In genomic region chr1:52925571-52926005, GRCh38 we compare ENCODE assay signal across 12 cellular contexts. TPM values are rescaled to one million over a fixed set of nuclear protein-coding genes. Genes with fewer than 3 reads are reported as not detected.
DNase-seq lines count a peak whose midpoint lies in the region; ATAC-seq, FAIRE-seq and TF ChIP-seq lines count a peak whose summit lies in the region.
"Had no signal": no experiment of that assay in that cellular context is flagged by ENCODE, and none has a peak within 500 bp of the region (broad histone marks: within the 10 kb centered on the region; RNA-seq: fewer than 3 reads in every experiment).

No MANE protein-coding gene starts in this region.

- peak overlapping the region in 1 of 2 donors; percentile 4 for H3K9ac ChIP-seq in kidney (ENCODE audit: low read length in 2 of 2)

- H3K9me3 ChIP-seq in kidney (ENCODE audit: control insufficient read depth in 1 of 2, low read length in 2 of 2) = no peaks in the 10 kb centered on the region
- no peaks in the 10 kb centered on the region for H3K9me3 ChIP-seq in breast epithelium

- TF ChIP-seq CTCF in kidney (IDR thresholded peaks at IDR 0.05; ENCODE audit: borderline replicate concordance, extremely low read depth, insufficient read depth) (no peak), breast epithelium (IDR thresholded peaks at IDR 0.05) (no peak)

- H3K4me3 ChIP-seq in kidney (ENCODE audit: low read length in 2 of 2) (peak overlapping the region; percentile 39 to 46), breast epithelium (no peak overlapping the region)
- H3K4me3 ChIP-seq: coronary artery had no signal

- DNase-seq in NCI-H1694 treated with DMSO at 0.1 percent for 48 hours (lab: John Stamatoyannopoulos, UW) (peak; percentile 4), NCI-H1694 (lab: John Stamatoyannopoulos, UW) (no peak), kidney (no peak), breast epithelium (ENCODE audit: low spot score in 2 of 2) (no peak)
- DNase-seq in activated T-helper 2 cell treated with anti-CD3 and anti-CD28 coated beads, Interferon-gamma antibody, Interleukin-2, Interleukin-4, amounts not matched to agents 10 μg/mL and 5 μg/mL and 100 μg/mL, durations not matched to agents 14 hours and 24 hours and 36 hours (ENCODE audit: low spot score) = no peak
- DNase-seq in stimulated activated effector memory CD8-positive, alpha-beta T cell treated with anti-CD3 and anti-CD28 coated beads, Interleukin-12 subunit alpha, Interleukin-12 subunit beta, amount 100 ng/mL, for 72 hours (ENCODE audit: low spot score in 2 of 2) = no peak
- no peak for DNase-seq in activated naive CD8-positive, alpha-beta T cell treated with anti-CD3 and anti-CD28 coated beads for 36 hours
- DNase-seq: activated effector memory CD4-positive, alpha-beta T cell treated with Interleukin-2 at 50 U/mL for 16 hours; NCI-H187 treated with DMSO at 0.1 percent for 48 hours had no signal

- intact Hi-C loops in activated T-helper 2 cell treated with anti-CD3 and anti-CD28 coated beads, Interferon-gamma antibody, Interleukin-2, Interleukin-4, amounts not matched to agents 10 μg/mL and 5 μg/mL and 100 μg/mL, durations not matched to agents 14 hours and 24 hours and 36 hours (cut with micrococcal nuclease) = loop anchor here (10.0 kb wide), 2 partner anchors 81 to 221 kb away; partner anchors contain the start of gene ZYG11A
- intact Hi-C loops in kidney (cut with DNase I) (no loop called here), breast epithelium (cut with DNase I; ENCODE audit: low total_unique reads) (no loop called here)

- no peak overlapping the region for H3K27ac Mint-ChIP-seq in activated T-helper 2 cell treated with anti-CD3 and anti-CD28 coated beads, Interferon-gamma antibody, Interleukin-2, Interleukin-4, amounts not matched to agents 10 μg/mL and 5 μg/mL and 100 μg/mL, durations not matched to agents 14 hours and 24 hours and 36 hours
- H3K27ac Mint-ChIP-seq in stimulated activated effector memory CD8-positive, alpha-beta T cell treated with anti-CD3 and anti-CD28 coated beads, Interleukin-12 subunit alpha, Interleukin-12 subunit beta, amount 100 ng/mL, for 72 hours = no peak overlapping the region
- no peak overlapping the region for H3K27ac Mint-ChIP-seq in activated naive CD8-positive, alpha-beta T cell treated with anti-CD3 and anti-CD28 coated beads for 36 hours

- H3K27me3 Mint-ChIP-seq in activated T-helper 2 cell treated with anti-CD3 and anti-CD28 coated beads, Interferon-gamma antibody, Interleukin-2, Interleukin-4, amounts not matched to agents 10 μg/mL and 5 μg/mL and 100 μg/mL, durations not matched to agents 14 hours and 24 hours and 36 hours (ENCODE audit: low read depth) = no peaks in the 10 kb centered on the region
- H3K27me3 Mint-ChIP-seq in activated naive CD8-positive, alpha-beta T cell treated with anti-CD3 and anti-CD28 coated beads for 36 hours = no peaks in the 10 kb centered on the region

- H3K27me3 ChIP-seq in breast epithelium = no peaks in the 10 kb centered on the region

- H3K4me3 Mint-ChIP-seq in activated T-helper 2 cell treated with anti-CD3 and anti-CD28 coated beads, Interferon-gamma antibody, Interleukin-2, Interleukin-4, amounts not matched to agents 10 μg/mL and 5 μg/mL and 100 μg/mL, durations not matched to agents 14 hours and 24 hours and 36 hours (ENCODE audit: low read depth) = peak overlapping the region; percentile 69
- peak overlapping the region; percentile 76 for H3K4me3 Mint-ChIP-seq in stimulated activated effector memory CD8-positive, alpha-beta T cell treated with anti-CD3 and anti-CD28 coated beads, Interleukin-12 subunit alpha, Interleukin-12 subunit beta, amount 100 ng/mL, for 72 hours
- H3K4me3 Mint-ChIP-seq in activated naive CD8-positive, alpha-beta T cell treated with anti-CD3 and anti-CD28 coated beads for 36 hours = no peak overlapping the region

- peak; percentile 90 for FAIRE-seq in kidney (lab: Jason Lieb, UNC)
- FAIRE-seq: A204.1 had no signal

- H3K4me1 ChIP-seq in kidney (ENCODE audit: control insufficient read depth in 1 of 2, insufficient read depth in 1 of 2, low read depth in 1 of 2, low read length in 2 of 2) = peaks cover 0 to 11% of the 10 kb centered on the region in 2 donors
- H3K4me1 ChIP-seq in breast epithelium = peaks cover 0 to 9% of the 10 kb centered on the region in 2 donors

- no peak for TF ChIP-seq POLR2A in breast epithelium (IDR thresholded peaks at IDR 0.05)

- ATAC-seq in stimulated activated effector memory CD8-positive, alpha-beta T cell treated with anti-CD3 and anti-CD28 coated beads, Interleukin-12 subunit alpha, Interleukin-12 subunit beta, amount 100 ng/mL, for 72 hours = no peak
- no peak for ATAC-seq in GM19467 (IDR thresholded peaks at IDR 0.05; ENCODE audit: unreplicated experiment)

- H3K27ac ChIP-seq in kidney (ENCODE audit: low read depth in 2 of 2, low read length in 2 of 2) (peak overlapping the region in 1 of 2 donors; percentile 52), breast epithelium (no peak overlapping the region)
- H3K27ac ChIP-seq: coronary artery had no signal

- H3K36me3 Mint-ChIP-seq in activated T-helper 2 cell treated with anti-CD3 and anti-CD28 coated beads, Interferon-gamma antibody, Interleukin-2, Interleukin-4, amounts not matched to agents 10 μg/mL and 5 μg/mL and 100 μg/mL, durations not matched to agents 14 hours and 24 hours and 36 hours (ENCODE audit: low read depth) = peaks cover 4% of the 10 kb centered on the region
- H3K36me3 Mint-ChIP-seq in stimulated activated effector memory CD8-positive, alpha-beta T cell treated with anti-CD3 and anti-CD28 coated beads, Interleukin-12 subunit alpha, Interleukin-12 subunit beta, amount 100 ng/mL, for 72 hours = no peaks in the 10 kb centered on the region
- H3K36me3 Mint-ChIP-seq in activated naive CD8-positive, alpha-beta T cell treated with anti-CD3 and anti-CD28 coated beads for 36 hours = peaks cover 3% of the 10 kb centered on the region

- no peaks in the 10 kb centered on the region for H3K9me3 Mint-ChIP-seq in activated T-helper 2 cell treated with anti-CD3 and anti-CD28 coated beads, Interferon-gamma antibody, Interleukin-2, Interleukin-4, amounts not matched to agents 10 μg/mL and 5 μg/mL and 100 μg/mL, durations not matched to agents 14 hours and 24 hours and 36 hours
- H3K9me3 Mint-ChIP-seq in stimulated activated effector memory CD8-positive, alpha-beta T cell treated with anti-CD3 and anti-CD28 coated beads, Interleukin-12 subunit alpha, Interleukin-12 subunit beta, amount 100 ng/mL, for 72 hours = no peaks in the 10 kb centered on the region
- H3K9me3 Mint-ChIP-seq in activated naive CD8-positive, alpha-beta T cell treated with anti-CD3 and anti-CD28 coated beads for 36 hours = no peaks in the 10 kb centered on the region

- H3K36me3 ChIP-seq in kidney (ENCODE audit: control insufficient read depth in 1 of 2, insufficient read depth in 2 of 2, low read length in 2 of 2) (no peaks in the 10 kb centered on the region), breast epithelium (no peaks in the 10 kb centered on the region)

- peaks cover 20% of the 10 kb centered on the region for H3K4me1 Mint-ChIP-seq in activated T-helper 2 cell treated with anti-CD3 and anti-CD28 coated beads, Interferon-gamma antibody, Interleukin-2, Interleukin-4, amounts not matched to agents 10 μg/mL and 5 μg/mL and 100 μg/mL, durations not matched to agents 14 hours and 24 hours and 36 hours (ENCODE audit: low read depth)
- H3K4me1 Mint-ChIP-seq in stimulated activated effector memory CD8-positive, alpha-beta T cell treated with anti-CD3 and anti-CD28 coated beads, Interleukin-12 subunit alpha, Interleukin-12 subunit beta, amount 100 ng/mL, for 72 hours = peaks cover 19% of the 10 kb centered on the region
- H3K4me1 Mint-ChIP-seq in activated naive CD8-positive, alpha-beta T cell treated with anti-CD3 and anti-CD28 coated beads for 36 hours = peaks cover 11% of the 10 kb centered on the region

RNA-seq across cellular contexts. Expression of gene SCP2, which starts 1.5 kb away (rescaled TPM):
- total RNA-seq in activated T-helper 2 cell treated with anti-CD3 and anti-CD28 coated beads, Interferon-gamma antibody, Interleukin-2, Interleukin-4, amounts not matched to agents 10 μg/mL and 5 μg/mL and 100 μg/mL, durations not matched to agents 14 hours and 24 hours and 36 hours = 58.8 and 66.1 TPM in 2 replicates
- 168 TPM for total RNA-seq in kidney
- 226 TPM for polyA plus RNA-seq in kidney (ENCODE audit: insufficient read depth, low read depth, low replicate concordance)
- total RNA-seq in activated naive CD8-positive, alpha-beta T cell treated with anti-CD3 and anti-CD28 coated beads for 36 hours = 10 to 100 TPM; 63.9 to 66.2 TPM
- 100 to 1,000 TPM in 2 of 3 donors, 10 to 100 TPM in 1; 97.3 to 144 (median 139) TPM for total RNA-seq in breast epithelium

RNA-seq across cellular contexts. Expression of gene ECHDC2, which starts 4.0 kb away (rescaled TPM):
- 52.3 and 61.6 TPM in 2 replicates for total RNA-seq in activated T-helper 2 cell treated with anti-CD3 and anti-CD28 coated beads, Interferon-gamma antibody, Interleukin-2, Interleukin-4, amounts not matched to agents 10 μg/mL and 5 μg/mL and 100 μg/mL, durations not matched to agents 14 hours and 24 hours and 36 hours
- total RNA-seq in kidney (149 TPM), breast epithelium (100 to 1,000 TPM; 157 to 202 (median 182) TPM)
- polyA plus RNA-seq in kidney (ENCODE audit: insufficient read depth, low read depth, low replicate concordance) = 223 TPM
- 10 to 100 TPM; 28.5 to 29.1 TPM for total RNA-seq in activated naive CD8-positive, alpha-beta T cell treated with anti-CD3 and anti-CD28 coated beads for 36 hours

Comparison
In these comparisons a context has a peak if more than half of its experiments do, and no peak if none do; other contexts are left out.
1. H3K4me3 ChIP-seq: peak in kidney (2 of 2); none in breast epithelium (0 of 3).